12 cellular contexts compared by ENCODE assay signal in the genomic region with DNA sequence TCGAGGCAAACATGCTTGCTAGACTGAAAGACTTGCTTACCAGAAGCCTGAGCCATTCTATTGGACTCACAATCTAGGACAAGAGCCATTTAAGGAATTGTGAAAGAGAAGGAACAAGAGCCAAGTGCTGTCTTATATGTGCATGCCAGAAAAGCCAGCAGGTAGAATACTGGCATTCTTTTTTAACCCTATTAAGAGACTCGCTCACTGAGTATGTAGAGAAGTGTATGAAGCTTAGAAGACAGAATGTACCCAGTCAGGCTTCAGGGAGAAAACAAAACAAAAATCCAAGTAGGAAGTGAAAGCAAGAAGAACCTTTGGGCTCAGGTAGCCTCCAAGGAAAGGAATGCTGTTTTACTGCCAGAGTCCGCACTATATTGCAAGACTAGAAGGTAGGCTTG.
DNase-seq lines count a peak whose midpoint lies in the region; ATAC-seq and TF ChIP-seq lines count a peak whose summit lies in the region.
"Had no signal": no experiment of that assay in that cellular context is flagged by ENCODE, and none has a peak within 500 bp of the region (broad histone marks: within the 10 kb centered on the region; RNA-seq: fewer than 3 reads in every experiment).

No MANE protein-coding gene starts in this region.

- TF ChIP-seq EP300 in Ishikawa (IDR thresholded peaks at IDR 0.05; ENCODE audit: borderline replicate concordance) (no peak), sigmoid colon (IDR thresholded peaks at IDR 0.05) (peak in 1 of 4 donors; percentile 26)

- 87 to 93% methylated on average over 3 of the region's 3 CpGs for WGBS in sigmoid colon, 2 donors

- H3K4me3 Mint-ChIP-seq in chondrocyte (ENCODE audit: unreplicated experiment) (no peak overlapping the region), Calu3 (ENCODE audit: low read depth, unreplicated experiment) (no peak overlapping the region)
- H3K4me3 Mint-ChIP-seq: neural crest cell, T-cell had no signal

- H3K27me3 ChIP-seq in sigmoid colon, result no peaks in the 10 kb centered on the region

- H3K27me3 Mint-ChIP-seq in chondrocyte (ENCODE audit: low read depth) (no peaks in the 10 kb centered on the region), Calu3 (ENCODE audit: unreplicated experiment) (no peaks in the 10 kb centered on the region)
- H3K27me3 Mint-ChIP-seq: T-cell had no signal

- H3K4me1 Mint-ChIP-seq in chondrocyte (ENCODE audit: low read depth) (peaks cover 75% of the 10 kb centered on the region), Calu3 (ENCODE audit: low read depth, unreplicated experiment) (peaks cover 26% of the 10 kb centered on the region)
- H3K4me1 Mint-ChIP-seq: neural crest cell had no signal

- no peak overlapping the region for H3K4me3 ChIP-seq in sigmoid colon

- CTCF ChIA-PET in Calu3 (lab: Charles Lee), result no interaction called here

- DNase-seq in chondrocyte (ENCODE audit: low spot score) (no peak), iris pigment epithelial cell (ENCODE audit: low read depth) (peak; percentile 60), sigmoid colon (no peak), Calu3 (no peak), DMS153 treated with DMSO at 0.1 percent for 48 hours (lab: John Stamatoyannopoulos, UW; ENCODE audit: unreplicated experiment) (no peak)
- DNase-seq: GF-D8, NCI-H1092 treated with DMSO at 0.1 percent for 48 hours, T-cell had no signal

- peak overlapping the region; percentile 83 to 88 (median 86) for H3K27ac ChIP-seq in sigmoid colon

- intact Hi-C loops in sigmoid colon (cut with DNase I) (loop anchor here (5.0 kb wide), 1 partner anchor 40 kb away; no protein-coding TSS in a partner anchor), Calu3 (cut with micrococcal nuclease; ENCODE audit: unreplicated experiment) (no loop called here)

- H3K9me3 Mint-ChIP-seq in chondrocyte (ENCODE audit: low read depth), result no peaks in the 10 kb centered on the region
- no peaks in the 10 kb centered on the region for H3K9me3 Mint-ChIP-seq in Calu3 (ENCODE audit: low read depth, unreplicated experiment)
- H3K9me3 Mint-ChIP-seq: neural crest cell, T-cell had no signal

- no peak for TF ChIP-seq RAD21 in Ishikawa (IDR thresholded peaks at IDR 0.05; ENCODE audit: low read depth)

- peaks cover 0 to 36% (median 5%) of the 10 kb centered on the region in 4 donors for H3K36me3 ChIP-seq in sigmoid colon

- H3K4me1 ChIP-seq in sigmoid colon, result peaks cover 0 to 62% (median 53%) of the 10 kb centered on the region in 4 donors

- no TSS peak for BruUV-seq in Calu3 (replicated peaks; lab: Mats Ljungman, UMichigan)

- no peak for TF ChIP-seq POLR2A in sigmoid colon (IDR thresholded peaks at IDR 0.05)

- no peak for ATAC-seq in HG02763 (IDR thresholded peaks at IDR 0.05; ENCODE audit: unreplicated experiment)
- no peak for ATAC-seq in GM21447 (IDR thresholded peaks at IDR 0.05; ENCODE audit: unreplicated experiment)
- ATAC-seq: T-cell had no signal

- H3K27ac Mint-ChIP-seq in chondrocyte (ENCODE audit: unreplicated experiment) (peak overlapping the region; percentile 89), Calu3 (ENCODE audit: unreplicated experiment) (no peak overlapping the region)
- H3K27ac Mint-ChIP-seq: T-cell had no signal

- peaks cover 16% of the 10 kb centered on the region for H3K36me3 Mint-ChIP-seq in chondrocyte (ENCODE audit: low read depth)
- peaks cover 10% of the 10 kb centered on the region for H3K36me3 Mint-ChIP-seq in Calu3 (ENCODE audit: insufficient read depth, unreplicated experiment)

- TF ChIP-seq CTCF in chondrocyte (IDR thresholded peaks at IDR 0.05) (no peak), sigmoid colon (IDR thresholded peaks at IDR 0.05) (no peak), Calu3 (IDR thresholded peaks at IDR 0.05; ENCODE audit: unreplicated experiment) (no peak)

- no peaks in the 10 kb centered on the region for H3K9me3 ChIP-seq in sigmoid colon

TF ChIP-seq in Ishikawa, 13 proteins besides CTCF, POLR2A, EP300 and RAD21:
- TF ChIP-seq TAF1 (IDR thresholded peaks at IDR 0.05; ENCODE audit: low read depth), result no peak
- TF ChIP-seq CEBPB (IDR thresholded peaks at IDR 0.05), result peak; percentile 30; the same call in 1 of the 2 replicates
- peak; percentile 7; the same call in 1 of the 2 replicates for TF ChIP-seq NFIC (IDR thresholded peaks at IDR 0.05)
